Comparison of ENCODE assay signal across 2 cellular contexts in the genomic region with DNA sequence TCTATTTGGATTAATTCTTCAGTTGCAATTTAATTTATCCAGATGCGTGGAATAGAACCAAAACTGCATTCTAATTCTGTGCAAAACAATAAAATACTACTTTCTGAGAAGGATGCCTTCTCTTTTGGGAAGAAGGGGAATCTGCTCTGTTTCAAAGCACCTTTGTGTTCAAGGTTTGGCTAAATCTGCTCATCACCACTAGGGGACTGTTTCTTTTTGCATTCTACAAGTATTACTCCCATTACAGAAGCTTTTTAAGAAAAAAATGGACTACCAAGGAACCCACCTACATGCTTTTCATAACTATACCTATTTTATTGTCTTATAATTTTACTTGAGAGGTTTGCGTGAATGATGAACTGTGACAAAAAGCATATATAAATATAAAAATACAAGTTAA.
A peak's percentile ranks its signal among the peaks of the same experiment; 100 is the strongest.
TF ChIP-seq lines count a peak whose summit lies in the region.

No MANE protein-coding gene starts in this region.

TF ChIP-seq in SK-N-SH, 30 proteins besides CTCF, POLR2A, EP300 and RAD21 (continued from another document):
- no peak for TF ChIP-seq POLR2AphosphoS5 (IDR thresholded peaks at IDR 0.05; ENCODE audit: low read depth, low read length)
- TF ChIP-seq RXRA (IDR thresholded peaks at IDR 0.05; ENCODE audit: borderline replicate concordance, low read depth), result no peak
- TF ChIP-seq ELF1 (IDR thresholded peaks at IDR 0.05), result no peak
- no peak for TF ChIP-seq NFIC (IDR thresholded peaks at IDR 0.05; ENCODE audit: borderline replicate concordance)
- TF ChIP-seq SMC3 (IDR thresholded peaks at IDR 0.05; ENCODE audit: low read depth, low read length), result 0 out of 2 replicates have a peak, but pooled peaks have one; percentile 13
- TF ChIP-seq SIN3A (IDR thresholded peaks at IDR 0.05; ENCODE audit: borderline replicate concordance, low read depth, low read length), result no peak
- no peak for TF ChIP-seq FOSL2 (IDR thresholded peaks at IDR 0.05; ENCODE audit: borderline replicate concordance, low read depth)

TF ChIP-seq in SK-N-SH treated with all-trans-retinoic acid at 6 μM for 48 hours, 23 proteins besides CTCF, POLR2A, EP300 and RAD21 (continued from another document):
- TF ChIP-seq ZNF70 (CRISPR knock-in tag; IDR thresholded peaks at IDR 0.05) (no peak), CSDC2 (CRISPR knock-in tag; IDR thresholded peaks at IDR 0.05) (no peak), ZC3H10 (CRISPR knock-in tag; IDR thresholded peaks at IDR 0.05) (no peak), ESRRG (CRISPR knock-in tag; IDR thresholded peaks at IDR 0.05) (no peak), BACH2 (CRISPR knock-in tag; IDR thresholded peaks at IDR 0.05; ENCODE audit: borderline replicate concordance) (no peak), PATZ1 (CRISPR knock-in tag; IDR thresholded peaks at IDR 0.05; ENCODE audit: borderline replicate concordance) (no peak), GLIS3 (CRISPR knock-in tag; IDR thresholded peaks at IDR 0.05) (no peak), ISL1 (CRISPR knock-in tag; IDR thresholded peaks at IDR 0.05) (no peak), PPARA (CRISPR knock-in tag; IDR thresholded peaks at IDR 0.05; ENCODE audit: borderline replicate concordance) (no peak), ARNTL (CRISPR knock-in tag; IDR thresholded peaks at IDR 0.05; ENCODE audit: borderline replicate concordance, low read depth) (no peak), RARB (CRISPR knock-in tag; IDR thresholded peaks at IDR 0.05) (no peak), ZNF565 (CRISPR knock-in tag; conservative IDR thresholded peaks at IDR 0.05; ENCODE audit: low read depth) (no peak)
- TF ChIP-seq, protein P1, sequence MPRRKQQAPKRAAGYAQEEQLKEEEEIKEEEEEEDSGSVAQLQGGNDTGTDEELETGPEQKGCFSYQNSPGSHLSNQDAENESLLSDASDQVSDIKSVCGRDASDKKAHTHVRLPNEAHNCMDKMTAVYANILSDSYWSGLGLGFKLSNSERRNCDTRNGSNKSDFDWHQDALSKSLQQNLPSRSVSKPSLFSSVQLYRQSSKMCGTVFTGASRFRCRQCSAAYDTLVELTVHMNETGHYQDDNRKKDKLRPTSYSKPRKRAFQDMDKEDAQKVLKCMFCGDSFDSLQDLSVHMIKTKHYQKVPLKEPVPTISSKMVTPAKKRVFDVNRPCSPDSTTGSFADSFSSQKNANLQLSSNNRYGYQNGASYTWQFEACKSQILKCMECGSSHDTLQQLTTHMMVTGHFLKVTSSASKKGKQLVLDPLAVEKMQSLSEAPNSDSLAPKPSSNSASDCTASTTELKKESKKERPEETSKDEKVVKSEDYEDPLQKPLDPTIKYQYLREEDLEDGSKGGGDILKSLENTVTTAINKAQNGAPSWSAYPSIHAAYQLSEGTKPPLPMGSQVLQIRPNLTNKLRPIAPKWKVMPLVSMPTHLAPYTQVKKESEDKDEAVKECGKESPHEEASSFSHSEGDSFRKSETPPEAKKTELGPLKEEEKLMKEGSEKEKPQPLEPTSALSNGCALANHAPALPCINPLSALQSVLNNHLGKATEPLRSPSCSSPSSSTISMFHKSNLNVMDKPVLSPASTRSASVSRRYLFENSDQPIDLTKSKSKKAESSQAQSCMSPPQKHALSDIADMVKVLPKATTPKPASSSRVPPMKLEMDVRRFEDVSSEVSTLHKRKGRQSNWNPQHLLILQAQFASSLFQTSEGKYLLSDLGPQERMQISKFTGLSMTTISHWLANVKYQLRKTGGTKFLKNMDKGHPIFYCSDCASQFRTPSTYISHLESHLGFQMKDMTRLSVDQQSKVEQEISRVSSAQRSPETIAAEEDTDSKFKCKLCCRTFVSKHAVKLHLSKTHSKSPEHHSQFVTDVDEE (CRISPR knock-in tag; IDR thresholded peaks at IDR 0.05), result no peak
